In the genomic region with DNA sequence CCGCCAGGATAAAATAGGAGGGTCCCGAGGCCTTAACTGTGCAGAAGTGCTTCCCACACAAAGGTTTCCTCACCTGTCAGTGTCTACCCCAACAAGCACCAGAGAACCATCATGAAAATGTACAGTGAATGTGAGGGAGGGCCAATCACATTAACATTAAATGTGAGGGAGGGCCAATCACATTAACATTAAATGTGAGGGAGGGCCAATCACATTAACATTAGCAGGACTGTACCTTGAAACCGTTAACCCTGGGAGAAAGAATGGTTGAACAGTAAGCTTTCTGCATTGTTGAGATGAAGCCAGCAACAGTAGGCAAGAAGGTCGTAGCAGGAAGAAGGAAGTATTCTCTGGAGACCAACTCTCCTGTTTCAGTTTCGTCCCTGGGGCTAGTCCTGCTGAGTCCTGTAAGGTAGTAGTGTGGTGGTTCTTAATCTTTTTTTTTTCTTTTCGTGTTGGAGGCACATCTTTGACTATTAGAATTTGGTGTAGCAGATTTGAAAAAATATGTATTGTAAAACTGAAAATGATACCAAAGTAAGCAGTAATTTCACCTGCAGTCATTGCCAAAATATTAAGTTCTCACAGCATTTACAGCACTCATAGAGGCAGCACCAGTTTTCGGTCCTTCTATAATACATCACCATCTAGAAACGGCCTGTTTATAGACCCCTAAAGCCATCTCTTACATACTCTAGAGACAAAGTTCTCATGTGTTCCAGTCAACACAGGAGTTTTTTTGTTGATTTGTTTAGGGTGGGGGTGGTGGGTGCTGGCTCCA, we compare ENCODE assay signal across 8 cellular contexts.
DNase-seq lines count a peak whose midpoint lies in the region; ATAC-seq and TF ChIP-seq lines count a peak whose summit lies in the region.

No MANE protein-coding gene starts in this region.

- DNase-seq in CD14-positive monocyte (ENCODE audit: low spot score), result no peak
- DNase-seq in SIG-M5 treated with dmso at 0.1 percent for 504 hours (lab: John Stamatoyannopoulos, UW; ENCODE audit: unreplicated experiment), result peak; percentile 80
- no peak for DNase-seq in omental fat pad (ENCODE audit: low spot score)
- no peak for DNase-seq in foreskin fibroblast
- DNase-seq in NCI-H2196 treated with DMSO at 0.1 percent for 48 hours (lab: John Stamatoyannopoulos, UW; ENCODE audit: unreplicated experiment), result no peak

- H3K4me3 Mint-ChIP-seq in CD14-positive monocyte, result peak overlapping the region; percentile 51 to 85

- no peaks in the 10 kb centered on the region for H3K36me3 ChIP-seq in neutrophil

- peaks cover 6 to 33% of the 10 kb centered on the region in 2 experiments for H3K4me1 ChIP-seq in neutrophil (ENCODE audit: control insufficient read depth in 1 of 2, insufficient read depth in 1 of 2, low read depth in 1 of 2, low read length in 1 of 2)

- TF ChIP-seq CTCF in CD14-positive monocyte (IDR thresholded peaks at IDR 0.05) (no peak), neutrophil (IDR thresholded peaks at IDR 0.05) (no peak), omental fat pad (IDR thresholded peaks at IDR 0.05) (no peak), foreskin fibroblast (IDR thresholded peaks at IDR 0.05; ENCODE audit: low read depth, low read length) (no peak)

- H3K9me3 Mint-ChIP-seq in CD14-positive monocyte, result peaks cover 0 to 2% (median 0%) of the 10 kb centered on the region in 7 donors

- H3K4me1 Mint-ChIP-seq in CD14-positive monocyte, result peaks cover 40% of the 10 kb centered on the region

- H3K27ac Mint-ChIP-seq in CD14-positive monocyte, result peak overlapping the region in 5 of 7 donors; percentile 40 to 91 (median 62)

- intact Hi-C loops in CD14-positive monocyte (cut with micrococcal nuclease), result no loop called here

- peak overlapping the region; percentile 66 for H3K27ac ChIP-seq in neutrophil

- ATAC-seq in GM18907 (IDR thresholded peaks at IDR 0.05; ENCODE audit: unreplicated experiment), result peak; percentile 97
- peak; percentile 100 for ATAC-seq in HG03066 (IDR thresholded peaks at IDR 0.05; ENCODE audit: low read depth, unreplicated experiment)
- ATAC-seq in omental fat pad (ENCODE audit: low FRiP score), result no peak

- H3K27me3 Mint-ChIP-seq in CD14-positive monocyte (ENCODE audit: low read depth in 3 of 3), result peaks cover 0 to 2% (median 0%) of the 10 kb centered on the region in 3 donors

- H3K9me3 ChIP-seq in neutrophil, result no peaks in the 10 kb centered on the region

- H3K36me3 Mint-ChIP-seq in CD14-positive monocyte, result no peaks in the 10 kb centered on the region

- H3K4me3 ChIP-seq in neutrophil (ENCODE audit: low read depth in 1 of 2, low read length in 1 of 2), result no peak overlapping the region
- no peak overlapping the region for H3K4me3 ChIP-seq in foreskin fibroblast (ENCODE audit: low read depth in 1 of 2, low read length in 2 of 2)

- no peaks in the 10 kb centered on the region for H3K27me3 ChIP-seq in neutrophil
